ENCODE assay signal across 27 cellular contexts in genomic region chr13:40052954-40053353, GRCh38.
DNase-seq lines count a peak whose midpoint lies in the region; ATAC-seq, FAIRE-seq and TF ChIP-seq lines count a peak whose summit lies in the region.
"Had no signal": no experiment of that assay in that cellular context is flagged by ENCODE, and none has a peak within 500 bp of the region (broad histone marks: within the 10 kb centered on the region; RNA-seq: fewer than 3 reads in every experiment).

No MANE protein-coding gene starts in this region.

- no TSS peak for BruUV-seq in GM12878 (replicated peaks; lab: Mats Ljungman, UMichigan)

- H4K20me1 ChIP-seq in OCI-LY3 (ENCODE audit: insufficient read depth, low read length) (no peaks in the 10 kb centered on the region), GM12878 (ENCODE audit: control insufficient read depth, insufficient read depth) (no peaks in the 10 kb centered on the region)
- H4K20me1 ChIP-seq: BLaER1 had no signal

- no peak for TF ChIP-seq RAD21 in GM12878 (IDR thresholded peaks at IDR 0.05; ENCODE audit: insufficient read depth, low read depth, low read length)

- H3K27ac ChIP-seq in OCI-LY3 (ENCODE audit: low read length) (peak overlapping the region; percentile 43; the same call in 1 of the 2 replicates), GM12878 (ENCODE audit: control insufficient read depth, insufficient read depth) (no peak overlapping the region), upper lobe of left lung (no peak overlapping the region), right cardiac atrium (ENCODE audit: low read length) (no peak overlapping the region)
- H3K27ac ChIP-seq: BLaER1 had no signal

- H3K4me2 ChIP-seq in OCI-LY3 (ENCODE audit: low read length) = peak overlapping the region; percentile 49
- no peak overlapping the region for H3K4me2 ChIP-seq in GM12878 (ENCODE audit: control insufficient read depth, insufficient read depth)
- H3K4me2 ChIP-seq: BLaER1 had no signal

- TF ChIP-seq CTCF in OCI-LY3 (IDR thresholded peaks at IDR 0.05; ENCODE audit: low read depth, low read length) (no peak), GM12878 (IDR thresholded peaks at IDR 0.05 in 2 of 3, conservative IDR thresholded peaks at IDR 0.05 in 1 of 3; ENCODE audit: control insufficient read depth in 2 of 3, extremely low read depth in 1 of 3, insufficient read depth in 1 of 3, low read depth in 3 of 3, low read length in 3 of 3) (no peak), upper lobe of left lung (IDR thresholded peaks at IDR 0.05) (no peak), WTC11 (IDR thresholded peaks at IDR 0.05) (no peak)

- TF ChIP-seq POLR2A in GM12878 (IDR thresholded peaks at IDR 0.05; ENCODE audit: low read depth, low read length) = no peak
- no peak for TF ChIP-seq POLR2A in upper lobe of left lung (IDR thresholded peaks at IDR 0.05)

- H3K9me3 ChIP-seq in OCI-LY3 (ENCODE audit: insufficient read depth, low read length) (no peaks in the 10 kb centered on the region), GM12878 (replicated peaks; ENCODE audit: control insufficient read depth, insufficient read depth, low read length) (no peaks in the 10 kb centered on the region; the same call in 2 of the 3 replicates), upper lobe of left lung (no peaks in the 10 kb centered on the region), right cardiac atrium (ENCODE audit: control insufficient read depth, low read length) (no peaks in the 10 kb centered on the region)
- H3K9me3 ChIP-seq: BE2C, BLaER1 had no signal

- no peak overlapping the region for H3K4me3 Mint-ChIP-seq in WTC11
- H3K4me3 Mint-ChIP-seq: CD14-positive monocyte; CD4-positive, alpha-beta memory T cell; CD4-positive, CD25-positive, alpha-beta regulatory T cell; CD8-positive, alpha-beta memory T cell had no signal

- H3K36me3 Mint-ChIP-seq in WTC11 = no peaks in the 10 kb centered on the region
- H3K36me3 Mint-ChIP-seq: CD14-positive monocyte; CD4-positive, alpha-beta memory T cell; CD8-positive, alpha-beta memory T cell had no signal

- in situ Hi-C loops in GM12878 (cut with MboI) = no loop called here

- H2AFZ ChIP-seq in OCI-LY3 (ENCODE audit: low read depth, low read length) = no peak overlapping the region
- H2AFZ ChIP-seq in GM12878 (ENCODE audit: control insufficient read depth, low read depth, low read length) = no peak overlapping the region

- no peaks in the 10 kb centered on the region for H3K79me2 ChIP-seq in OCI-LY3 (ENCODE audit: low read length)
- H3K79me2 ChIP-seq in GM12878 (ENCODE audit: control insufficient read depth, insufficient read depth, low read length) = no peaks in the 10 kb centered on the region

- 0 out of 2 replicates have a peak, but pooled peaks cover 3% of the 10 kb centered on the region for H3K9me3 Mint-ChIP-seq in WTC11

- peaks cover 10% of the 10 kb centered on the region; the same call in 1 of the 2 replicates for H3K27me3 ChIP-seq in OCI-LY3 (ENCODE audit: low read depth, low read length)
- no peaks in the 10 kb centered on the region for H3K27me3 ChIP-seq in GM12878 (replicated peaks in 1 of 2; ENCODE audit: control insufficient read depth in 2 of 2, insufficient read depth in 2 of 2, low read length in 1 of 2)
- H3K27me3 ChIP-seq in upper lobe of left lung = no peaks in the 10 kb centered on the region
- no peaks in the 10 kb centered on the region for H3K27me3 ChIP-seq in right cardiac atrium (ENCODE audit: control insufficient read depth, insufficient read depth)
- H3K27me3 ChIP-seq: BE2C, BLaER1 had no signal

- SMC1A ChIA-PET in GM12878 (lab: Charles Lee; ENCODE audit: uncharacterized antibody, unreplicated experiment) = interaction anchor here (0.7 to 1.0 kb wide), 3 partner anchors 8 to 114 kb away, joined by 3 read pairs; no protein-coding TSS in a partner anchor

- H3K9ac ChIP-seq in OCI-LY3 (ENCODE audit: low read length) (peak overlapping the region; percentile 3; the same call in 1 of the 2 replicates), GM12878 (ENCODE audit: control insufficient read depth, insufficient read depth, low read length) (no peak overlapping the region)
- H3K9ac ChIP-seq: BLaER1 had no signal

- DNase-seq in GM12878 (ENCODE audit: low read depth, low spot score) (no peak), cerebellar cortex (ENCODE audit: low spot score) (peak; percentile 3), putamen (ENCODE audit: low spot score) (peak; percentile 76), upper lobe of left lung (no peak), NCI-H2107 (lab: John Stamatoyannopoulos, UW) (no peak), WTC11 (ENCODE audit: low spot score) (no peak), right cardiac atrium (no peak)
- DNase-seq: 8988T; ACHN; BE2C; C1 segment of cervical spinal cord; CD4-positive, alpha-beta memory T cell; CD4-positive, CD25-positive, alpha-beta regulatory T cell; CD8-positive, alpha-beta memory T cell; COR-L47; DMS 273 treated with DMSO at 0.1 percent for 48 hours; DMS153; DMS53; DMS79; DND-41; EL; GDM1 had no signal

- H3K4me3 ChIP-seq in OCI-LY3 (ENCODE audit: low read length) (peak overlapping the region; percentile 3; the same call in 1 of the 2 replicates), GM12878 (no peak overlapping the region), upper lobe of left lung (no peak overlapping the region), right cardiac atrium (ENCODE audit: low read length) (no peak overlapping the region)
- H3K4me3 ChIP-seq: BLaER1 had no signal

- FAIRE-seq in GM12878 (lab: Jason Lieb, UNC) = no peak
- FAIRE-seq: A204.1, GM18507 had no signal

- peak; percentile 11; the same call in 2 of the 3 replicates for ATAC-seq in GM12878
- no peak for ATAC-seq in upper lobe of left lung (ENCODE audit: low FRiP score in 2 of 2)
- ATAC-seq in WTC11 = no peak
- ATAC-seq in right cardiac atrium = no peak

- no peak for TF ChIP-seq EP300 in GM12878 (IDR thresholded peaks at IDR 0.05; ENCODE audit: borderline replicate concordance in 1 of 2, control insufficient read depth in 1 of 2, low read depth in 2 of 2, low read length in 2 of 2)
- TF ChIP-seq EP300 in upper lobe of left lung (IDR thresholded peaks at IDR 0.05) = no peak

- H3K4me1 ChIP-seq in OCI-LY3 (ENCODE audit: low read length) (peaks cover 34% of the 10 kb centered on the region), GM12878 (ENCODE audit: control insufficient read depth, insufficient read depth, low read length) (peaks cover 14% of the 10 kb centered on the region), upper lobe of left lung (no peaks in the 10 kb centered on the region), right cardiac atrium (ENCODE audit: control insufficient read depth, insufficient read depth, low read length) (no peaks in the 10 kb centered on the region)
- H3K4me1 ChIP-seq: BE2C, BLaER1 had no signal

- CTCF ChIA-PET in GM12878 (lab: Yijun Ruan, JAX) = interaction anchor here (0.6 to 1.2 kb wide), 2 partner anchors 16 to 36 kb away, joined by 3 to 5 read pairs; no protein-coding TSS in a partner anchor
- CTCF ChIA-PET in WTC11 (lab: Charles Lee) = no interaction called here

- H3K27ac Mint-ChIP-seq in WTC11 = no peak overlapping the region
- H3K27ac Mint-ChIP-seq: CD14-positive monocyte; CD4-positive, alpha-beta memory T cell; CD4-positive, CD25-positive, alpha-beta regulatory T cell had no signal

- POLR2A ChIA-PET in GM12878 (lab: Charles Lee) = no interaction called here
- POLR2A ChIA-PET in WTC11 (lab: Charles Lee) = no interaction called here

- no peaks in the 10 kb centered on the region for H3K27me3 Mint-ChIP-seq in WTC11 (ENCODE audit: low read depth)
- H3K27me3 Mint-ChIP-seq: CD4-positive, CD25-positive, alpha-beta regulatory T cell had no signal

- intact Hi-C loops in GM12878 (cut with micrococcal nuclease; ENCODE audit: unreplicated experiment) (no loop called here), right cardiac atrium (cut with DNase I) (no loop called here)

- RAD21 ChIA-PET in GM12878 (lab: Charles Lee; ENCODE audit: unreplicated experiment) = no interaction called here

- no peaks in the 10 kb centered on the region for H3K36me3 ChIP-seq in OCI-LY3 (replicated peaks; ENCODE audit: low read depth, low read length)
- H3K36me3 ChIP-seq in GM12878 (ENCODE audit: control insufficient read depth in 2 of 2, insufficient read depth in 2 of 2, low read length in 1 of 2) = no peaks in the 10 kb centered on the region
- H3K36me3 ChIP-seq in upper lobe of left lung = no peaks in the 10 kb centered on the region
- H3K36me3 ChIP-seq: BE2C, BLaER1 had no signal

- no peaks in the 10 kb centered on the region for H3K4me1 Mint-ChIP-seq in WTC11
- H3K4me1 Mint-ChIP-seq: CD14-positive monocyte; CD4-positive, alpha-beta memory T cell; CD8-positive, alpha-beta memory T cell had no signal

TF ChIP-seq in GM12878, 131 proteins besides CTCF, POLR2A, EP300 and RAD21:
- TF ChIP-seq WRNIP1 (IDR thresholded peaks at IDR 0.05; ENCODE audit: borderline replicate concordance, low read depth, low read length) = no peak

TF ChIP-seq in WTC11, 78 proteins besides CTCF, POLR2A, EP300 and RAD21 (continues in another document):
- TF ChIP-seq, protein P1, sequence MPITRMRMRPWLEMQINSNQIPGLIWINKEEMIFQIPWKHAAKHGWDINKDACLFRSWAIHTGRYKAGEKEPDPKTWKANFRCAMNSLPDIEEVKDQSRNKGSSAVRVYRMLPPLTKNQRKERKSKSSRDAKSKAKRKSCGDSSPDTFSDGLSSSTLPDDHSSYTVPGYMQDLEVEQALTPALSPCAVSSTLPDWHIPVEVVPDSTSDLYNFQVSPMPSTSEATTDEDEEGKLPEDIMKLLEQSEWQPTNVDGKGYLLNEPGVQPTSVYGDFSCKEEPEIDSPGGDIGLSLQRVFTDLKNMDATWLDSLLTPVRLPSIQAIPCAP (CRISPR knock-in tag; IDR thresholded peaks at IDR 0.05) = no peak
- TF ChIP-seq, protein P2, sequence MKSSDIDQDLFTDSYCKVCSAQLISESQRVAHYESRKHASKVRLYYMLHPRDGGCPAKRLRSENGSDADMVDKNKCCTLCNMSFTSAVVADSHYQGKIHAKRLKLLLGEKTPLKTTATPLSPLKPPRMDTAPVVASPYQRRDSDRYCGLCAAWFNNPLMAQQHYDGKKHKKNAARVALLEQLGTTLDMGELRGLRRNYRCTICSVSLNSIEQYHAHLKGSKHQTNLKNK (CRISPR knock-in tag; IDR thresholded peaks at IDR 0.05) = no peak
- TF ChIP-seq ESRRA (CRISPR knock-in tag; IDR thresholded peaks at IDR 0.05; ENCODE audit: borderline replicate concordance) = no peak
- no peak for TF ChIP-seq USF2 (CRISPR knock-in tag; IDR thresholded peaks at IDR 0.05)

Comparison
In these comparisons a context has a peak if more than half of its experiments do, and no peak if none do; other contexts are left out.
1. DNase-seq: peak in cerebellar cortex (single experiment) and putamen (single experiment); none in GM12878 (single experiment), upper lobe of left lung (0 of 2), NCI-H2107 (single experiment), WTC11 (single experiment) and right cardiac atrium (0 of 3).